1 cellular context compared by ENCODE assay signal in the genomic region with DNA sequence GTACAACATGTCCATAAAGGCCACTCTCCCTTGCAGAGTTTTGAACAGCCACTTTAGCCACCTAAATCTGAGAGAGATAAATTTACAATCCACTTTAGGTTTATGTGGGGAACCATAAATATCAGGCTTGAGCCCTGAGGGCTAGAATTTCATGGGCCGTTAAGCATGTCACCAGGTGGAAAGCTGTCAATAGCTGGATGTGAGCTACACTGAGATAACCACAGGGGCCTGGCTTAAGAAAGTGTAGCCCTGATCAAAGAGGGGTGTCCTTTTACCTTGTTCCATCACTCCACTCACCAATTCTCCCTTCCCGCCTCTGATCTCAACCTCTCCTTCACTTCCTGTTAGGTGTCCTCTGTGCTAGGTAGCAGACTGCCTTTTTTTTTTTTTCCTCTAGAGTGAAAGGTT.
TF ChIP-seq lines count a peak whose summit lies in the region.

No MANE protein-coding gene starts in this region.

TF ChIP-seq in WTC11, 78 proteins besides CTCF, POLR2A, EP300 and RAD21 (continued from another document):
- TF ChIP-seq, protein P1, sequence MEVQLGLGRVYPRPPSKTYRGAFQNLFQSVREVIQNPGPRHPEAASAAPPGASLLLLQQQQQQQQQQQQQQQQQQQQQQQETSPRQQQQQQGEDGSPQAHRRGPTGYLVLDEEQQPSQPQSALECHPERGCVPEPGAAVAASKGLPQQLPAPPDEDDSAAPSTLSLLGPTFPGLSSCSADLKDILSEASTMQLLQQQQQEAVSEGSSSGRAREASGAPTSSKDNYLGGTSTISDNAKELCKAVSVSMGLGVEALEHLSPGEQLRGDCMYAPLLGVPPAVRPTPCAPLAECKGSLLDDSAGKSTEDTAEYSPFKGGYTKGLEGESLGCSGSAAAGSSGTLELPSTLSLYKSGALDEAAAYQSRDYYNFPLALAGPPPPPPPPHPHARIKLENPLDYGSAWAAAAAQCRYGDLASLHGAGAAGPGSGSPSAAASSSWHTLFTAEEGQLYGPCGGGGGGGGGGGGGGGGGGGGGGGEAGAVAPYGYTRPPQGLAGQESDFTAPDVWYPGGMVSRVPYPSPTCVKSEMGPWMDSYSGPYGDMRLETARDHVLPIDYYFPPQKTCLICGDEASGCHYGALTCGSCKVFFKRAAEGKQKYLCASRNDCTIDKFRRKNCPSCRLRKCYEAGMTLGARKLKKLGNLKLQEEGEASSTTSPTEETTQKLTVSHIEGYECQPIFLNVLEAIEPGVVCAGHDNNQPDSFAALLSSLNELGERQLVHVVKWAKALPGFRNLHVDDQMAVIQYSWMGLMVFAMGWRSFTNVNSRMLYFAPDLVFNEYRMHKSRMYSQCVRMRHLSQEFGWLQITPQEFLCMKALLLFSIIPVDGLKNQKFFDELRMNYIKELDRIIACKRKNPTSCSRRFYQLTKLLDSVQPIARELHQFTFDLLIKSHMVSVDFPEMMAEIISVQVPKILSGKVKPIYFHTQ (CRISPR knock-in tag; IDR thresholded peaks at IDR 0.05), result no peak
- TF ChIP-seq, protein P2, sequence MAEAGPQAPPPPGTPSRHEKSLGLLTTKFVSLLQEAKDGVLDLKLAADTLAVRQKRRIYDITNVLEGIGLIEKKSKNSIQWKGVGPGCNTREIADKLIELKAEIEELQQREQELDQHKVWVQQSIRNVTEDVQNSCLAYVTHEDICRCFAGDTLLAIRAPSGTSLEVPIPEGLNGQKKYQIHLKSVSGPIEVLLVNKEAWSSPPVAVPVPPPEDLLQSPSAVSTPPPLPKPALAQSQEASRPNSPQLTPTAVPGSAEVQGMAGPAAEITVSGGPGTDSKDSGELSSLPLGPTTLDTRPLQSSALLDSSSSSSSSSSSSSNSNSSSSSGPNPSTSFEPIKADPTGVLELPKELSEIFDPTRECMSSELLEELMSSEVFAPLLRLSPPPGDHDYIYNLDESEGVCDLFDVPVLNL (CRISPR knock-in tag; IDR thresholded peaks at IDR 0.05; ENCODE audit: borderline replicate concordance, low read depth), result no peak
- no peak for TF ChIP-seq SP1 (CRISPR knock-in tag; conservative IDR thresholded peaks at IDR 0.05)
- TF ChIP-seq, protein P3, sequence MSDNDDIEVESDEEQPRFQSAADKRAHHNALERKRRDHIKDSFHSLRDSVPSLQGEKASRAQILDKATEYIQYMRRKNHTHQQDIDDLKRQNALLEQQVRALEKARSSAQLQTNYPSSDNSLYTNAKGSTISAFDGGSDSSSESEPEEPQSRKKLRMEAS (CRISPR knock-in tag; IDR thresholded peaks at IDR 0.05), result no peak
- TF ChIP-seq, protein P4, sequence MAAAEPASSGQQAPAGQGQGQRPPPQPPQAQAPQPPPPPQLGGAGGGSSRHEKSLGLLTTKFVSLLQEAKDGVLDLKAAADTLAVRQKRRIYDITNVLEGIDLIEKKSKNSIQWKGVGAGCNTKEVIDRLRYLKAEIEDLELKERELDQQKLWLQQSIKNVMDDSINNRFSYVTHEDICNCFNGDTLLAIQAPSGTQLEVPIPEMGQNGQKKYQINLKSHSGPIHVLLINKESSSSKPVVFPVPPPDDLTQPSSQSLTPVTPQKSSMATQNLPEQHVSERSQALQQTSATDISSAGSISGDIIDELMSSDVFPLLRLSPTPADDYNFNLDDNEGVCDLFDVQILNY (CRISPR knock-in tag; IDR thresholded peaks at IDR 0.05), result no peak
- TF ChIP-seq, protein P5, sequence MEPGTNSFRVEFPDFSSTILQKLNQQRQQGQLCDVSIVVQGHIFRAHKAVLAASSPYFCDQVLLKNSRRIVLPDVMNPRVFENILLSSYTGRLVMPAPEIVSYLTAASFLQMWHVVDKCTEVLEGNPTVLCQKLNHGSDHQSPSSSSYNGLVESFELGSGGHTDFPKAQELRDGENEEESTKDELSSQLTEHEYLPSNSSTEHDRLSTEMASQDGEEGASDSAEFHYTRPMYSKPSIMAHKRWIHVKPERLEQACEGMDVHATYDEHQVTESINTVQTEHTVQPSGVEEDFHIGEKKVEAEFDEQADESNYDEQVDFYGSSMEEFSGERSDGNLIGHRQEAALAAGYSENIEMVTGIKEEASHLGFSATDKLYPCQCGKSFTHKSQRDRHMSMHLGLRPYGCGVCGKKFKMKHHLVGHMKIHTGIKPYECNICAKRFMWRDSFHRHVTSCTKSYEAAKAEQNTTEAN (CRISPR knock-in tag; IDR thresholded peaks at IDR 0.05), result no peak
- TF ChIP-seq FOXK1 (CRISPR knock-in tag; IDR thresholded peaks at IDR 0.05), result no peak
- no peak for TF ChIP-seq GRHL2 (CRISPR knock-in tag; IDR thresholded peaks at IDR 0.05; ENCODE audit: insufficient replicate concordance, severe bottlenecking)
- TF ChIP-seq SOX15 (CRISPR knock-in tag; IDR thresholded peaks at IDR 0.05), result no peak
